Comparison of ENCODE assay signal across 22 cellular contexts in the genomic region with DNA sequence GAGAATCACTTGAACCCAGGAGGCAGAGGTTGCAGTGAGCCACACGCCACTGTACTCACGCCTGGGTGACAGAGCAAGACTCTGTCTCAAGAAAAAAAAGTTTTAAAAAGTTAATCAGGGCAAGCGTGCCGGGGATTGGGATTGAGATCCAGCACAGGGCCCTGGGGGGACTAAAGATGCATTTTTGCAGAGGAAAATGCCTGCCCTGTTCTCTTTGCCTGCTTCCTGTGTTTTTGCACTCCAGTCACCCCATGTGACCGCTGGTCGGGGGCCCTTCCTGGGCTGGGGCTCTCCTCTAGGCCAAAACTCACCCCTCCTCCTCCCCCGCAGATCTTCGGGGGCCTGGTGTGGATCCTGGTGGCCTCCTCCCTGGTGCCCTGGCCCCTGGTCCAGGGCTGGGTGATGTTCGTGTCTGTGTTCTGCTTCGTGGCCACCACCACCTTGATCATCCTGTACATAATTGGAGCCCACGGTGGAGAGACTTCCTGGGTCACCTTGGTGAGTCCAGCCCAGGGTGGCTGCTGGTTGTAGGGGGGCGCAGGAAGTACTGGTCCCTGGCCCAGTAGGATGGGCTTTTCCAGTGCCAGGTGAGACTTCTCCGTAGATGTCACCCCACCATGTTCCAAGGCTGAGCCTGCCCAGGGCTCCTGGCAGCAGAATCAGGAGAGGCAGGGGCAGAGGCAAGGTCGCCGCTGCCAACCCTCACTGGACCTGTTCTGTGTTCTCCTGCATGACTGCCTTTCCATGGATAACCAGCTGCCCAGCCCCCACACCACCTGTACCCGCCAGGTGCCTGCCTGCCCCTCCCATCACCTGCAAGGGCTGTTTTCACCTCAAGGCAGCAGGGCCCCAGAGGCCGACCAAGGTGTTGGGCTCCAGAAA. TPM values are rescaled to one million over a fixed set of nuclear protein-coding genes. Genes with fewer than 3 reads are reported as not detected.
DNase-seq lines count a peak whose midpoint lies in the region; ATAC-seq lines count a peak whose summit lies in the region.
"Had no signal": no experiment of that assay in that cellular context is flagged by ENCODE, and none has a peak within 500 bp of the region (broad histone marks: within the 10 kb centered on the region; RNA-seq: fewer than 3 reads in every experiment).

No MANE protein-coding gene starts in this region.

- no peaks in the 10 kb centered on the region for H3K79me1 ChIP-seq in neuronal stem cell (ENCODE audit: low read depth, low read length)

- peak overlapping the region; percentile 38 for H3K23ac ChIP-seq in neuronal stem cell (ENCODE audit: low read depth, low read length, poor library complexity)

- WGBS in neuronal stem cell (ENCODE audit: extremely low coverage in 2 of 2, insufficient read length in 2 of 2, insufficient replicate concordance in 1 of 2), 2 donors = no CpG with 5 or more reads among the region's 17 CpGs

- H3K4ac ChIP-seq in neuronal stem cell (ENCODE audit: low read length) = no peak overlapping the region

- no peak overlapping the region for H2AFZ ChIP-seq in neuronal stem cell (ENCODE audit: low read length)

- H3K9me3 ChIP-seq in T-helper 17 cell (ENCODE audit: control insufficient read depth, low read length, poor library complexity, severe bottlenecking) = no peaks in the 10 kb centered on the region
- H3K9me3 ChIP-seq in neuronal stem cell (replicated peaks in 1 of 2; ENCODE audit: control insufficient read depth in 2 of 2, insufficient read depth in 1 of 2, low read depth in 1 of 2, low read length in 2 of 2) = no peaks in the 10 kb centered on the region
- H3K9me3 ChIP-seq: Caco-2 had no signal

- H2BK15ac ChIP-seq in neuronal stem cell (ENCODE audit: low read length) = no peak overlapping the region

- H2BK5ac ChIP-seq in neuronal stem cell (ENCODE audit: low read length) = no peak overlapping the region

- peaks cover 71% of the 10 kb centered on the region for H3K4me1 Mint-ChIP-seq in T-helper 1 cell treated with Interleukin-12 subunit alpha and Interleukin-12 subunit beta and Interleukin-4 antibody, amounts not matched to agents 30 μg/mL and 1 μg/mL, for 36 hours (ENCODE audit: low read depth)
- H3K4me1 Mint-ChIP-seq in T-helper 17 cell = peaks cover 31% of the 10 kb centered on the region

- no peaks in the 10 kb centered on the region for H3K9me3 Mint-ChIP-seq in T-helper 1 cell treated with Interleukin-12 subunit alpha and Interleukin-12 subunit beta and Interleukin-4 antibody, amounts not matched to agents 30 μg/mL and 1 μg/mL, for 36 hours
- H3K9me3 Mint-ChIP-seq: activated T-cell treated with anti-CD3 and anti-CD28 coated beads, Interleukin-2, amount 50 U/mL, for 4 hours; nephron had no signal

- DNase-seq in T-helper 1 cell = no peak
- DNase-seq in DMS79 treated with DMSO at 0.1 percent for 48 hours (lab: John Stamatoyannopoulos, UW) = peak; percentile 75
- DNase-seq in T-helper 17 cell = no peak
- no peak for DNase-seq in neuronal stem cell (ENCODE audit: low spot score)
- no peak for DNase-seq in mucosa of gallbladder (ENCODE audit: low spot score)
- no peak for DNase-seq in OCI-M1 (lab: John Stamatoyannopoulos, UW)
- DNase-seq: activated T-cell treated with anti-CD3 and anti-CD28 coated beads, Interleukin-2, amount 50 U/mL, for 4 hours; Caco-2; MV-4-11; NCI-H446; retina; stimulated activated CD4-positive, alpha-beta T cell treated with anti-CD3 and anti-CD28 coated beads, Interleukin-1b, Interleukin-23, amount 100 ng/mL, for 48 hours had no signal

- H2BK120ac ChIP-seq in neuronal stem cell (ENCODE audit: low read depth, low read length) = no peak overlapping the region

- H3K36me3 ChIP-seq in neuronal stem cell (replicated peaks in 1 of 2; ENCODE audit: control insufficient read depth in 2 of 2, insufficient read depth in 2 of 2, low read length in 2 of 2) = no peaks in the 10 kb centered on the region

- H4K91ac ChIP-seq in neuronal stem cell (ENCODE audit: low read depth, low read length, poor library complexity) = no peak overlapping the region

- H3K4me3 ChIP-seq in neuronal stem cell (ENCODE audit: low read length in 2 of 2) = no peak overlapping the region

- H2BK12ac ChIP-seq in neuronal stem cell (ENCODE audit: low read length) = peak overlapping the region; percentile 75

- no peak overlapping the region for H3K4me3 Mint-ChIP-seq in T-helper 1 cell treated with Interleukin-12 subunit alpha and Interleukin-12 subunit beta and Interleukin-4 antibody, amounts not matched to agents 30 μg/mL and 1 μg/mL, for 36 hours
- no peak overlapping the region for H3K4me3 Mint-ChIP-seq in T-helper 17 cell
- H3K4me3 Mint-ChIP-seq: activated T-cell treated with anti-CD3 and anti-CD28 coated beads, Interleukin-2, amount 50 U/mL, for 4 hours; nephron had no signal

- H4K8ac ChIP-seq in neuronal stem cell (ENCODE audit: low read depth, low read length) = no peak overlapping the region

- peaks cover 77% of the 10 kb centered on the region for H3K36me3 Mint-ChIP-seq in T-helper 1 cell treated with Interleukin-12 subunit alpha and Interleukin-12 subunit beta and Interleukin-4 antibody, amounts not matched to agents 30 μg/mL and 1 μg/mL, for 36 hours (ENCODE audit: low read depth)
- H3K36me3 Mint-ChIP-seq in T-helper 17 cell (ENCODE audit: low read depth) = peaks cover 7% of the 10 kb centered on the region

- no peak overlapping the region for H3K14ac ChIP-seq in neuronal stem cell (ENCODE audit: low read length)

- H3K27me3 Mint-ChIP-seq in T-helper 1 cell treated with Interleukin-12 subunit alpha and Interleukin-12 subunit beta and Interleukin-4 antibody, amounts not matched to agents 30 μg/mL and 1 μg/mL, for 36 hours (ENCODE audit: low read depth) = no peaks in the 10 kb centered on the region
- H3K27me3 Mint-ChIP-seq in T-helper 17 cell = no peaks in the 10 kb centered on the region

- H3K27ac Mint-ChIP-seq in T-helper 1 cell treated with Interleukin-12 subunit alpha and Interleukin-12 subunit beta and Interleukin-4 antibody, amounts not matched to agents 30 μg/mL and 1 μg/mL, for 36 hours = peak overlapping the region; percentile 57
- peak overlapping the region; percentile 68 for H3K27ac Mint-ChIP-seq in T-helper 17 cell

- peaks cover 0 to 23% (median 0%) of the 10 kb centered on the region in 3 experiments for H3K27me3 ChIP-seq in neuronal stem cell (ENCODE audit: control insufficient read depth in 3 of 3, insufficient read depth in 3 of 3, low read depth in 1 of 3, low read length in 3 of 3)

- H2AK5ac ChIP-seq in neuronal stem cell (ENCODE audit: low read depth, low read length) = peak overlapping the region; percentile 60

- no peaks in the 10 kb centered on the region for H3K4me1 ChIP-seq in neuronal stem cell (ENCODE audit: control insufficient read depth in 2 of 2, insufficient read depth in 1 of 2, low read depth in 1 of 2, low read length in 2 of 2)
- H3K4me1 ChIP-seq: Caco-2 had no signal

- H3K4me2 ChIP-seq in neuronal stem cell (ENCODE audit: insufficient read depth, low read length, poor library complexity, severe bottlenecking) = no peak overlapping the region

- peak overlapping the region; percentile 35 for H3K18ac ChIP-seq in neuronal stem cell (ENCODE audit: low read length)

- no peak overlapping the region for H3K9ac ChIP-seq in neuronal stem cell (ENCODE audit: low read depth, low read length, poor library complexity)

- ATAC-seq in T-helper 17 cell (no peak), GM19455 (IDR thresholded peaks at IDR 0.05; ENCODE audit: unreplicated experiment) (no peak)
- ATAC-seq: activated CD4-positive, CD25-positive, alpha-beta regulatory T cell treated with anti-CD3 and anti-CD28 coated beads, Interleukin-2, amount 50 U/mL, for 24 hours; activated T-cell treated with anti-CD3 and anti-CD28 coated beads, Interleukin-2, amount 50 U/mL, for 4 hours; HepG2 had no signal

- H3K27ac ChIP-seq in neuronal stem cell (replicated peaks; ENCODE audit: low read length) = no peak overlapping the region

RNA-seq across cellular contexts. Expression of gene MAL, which starts 22.4 kb away (rescaled TPM):
- total RNA-seq in T-helper 17 cell (100 to 1,000 TPM; 127 to 159 TPM), mucosa of gallbladder (2.9 TPM)
- 0.18 TPM for polyA plus RNA-seq in neuronal stem cell (2013, experiment 1 of 2)
- 0.19 TPM for polyA plus RNA-seq in neuronal stem cell (2013, experiment 2 of 2)
- total RNA-seq: A673, Caco-2, dermis microvascular lymphatic vessel endothelial cell, H4, HepG2, liver, RPMI7951 had no signal
- polyA plus RNA-seq: HepG2 had no signal

Comparison
In these comparisons a context has a peak if more than half of its experiments do, and no peak if none do; other contexts are left out.
1. RNA of gene MAL, which starts 22.4 kb away (total RNA-seq): 127 to 159 TPM in T-helper 17 cell; 2.9 TPM in mucosa of gallbladder (single experiment); every median in the first group is over 10 times any median in the second.